ENCODE assay signal across 1 cellular context in the genomic region with DNA sequence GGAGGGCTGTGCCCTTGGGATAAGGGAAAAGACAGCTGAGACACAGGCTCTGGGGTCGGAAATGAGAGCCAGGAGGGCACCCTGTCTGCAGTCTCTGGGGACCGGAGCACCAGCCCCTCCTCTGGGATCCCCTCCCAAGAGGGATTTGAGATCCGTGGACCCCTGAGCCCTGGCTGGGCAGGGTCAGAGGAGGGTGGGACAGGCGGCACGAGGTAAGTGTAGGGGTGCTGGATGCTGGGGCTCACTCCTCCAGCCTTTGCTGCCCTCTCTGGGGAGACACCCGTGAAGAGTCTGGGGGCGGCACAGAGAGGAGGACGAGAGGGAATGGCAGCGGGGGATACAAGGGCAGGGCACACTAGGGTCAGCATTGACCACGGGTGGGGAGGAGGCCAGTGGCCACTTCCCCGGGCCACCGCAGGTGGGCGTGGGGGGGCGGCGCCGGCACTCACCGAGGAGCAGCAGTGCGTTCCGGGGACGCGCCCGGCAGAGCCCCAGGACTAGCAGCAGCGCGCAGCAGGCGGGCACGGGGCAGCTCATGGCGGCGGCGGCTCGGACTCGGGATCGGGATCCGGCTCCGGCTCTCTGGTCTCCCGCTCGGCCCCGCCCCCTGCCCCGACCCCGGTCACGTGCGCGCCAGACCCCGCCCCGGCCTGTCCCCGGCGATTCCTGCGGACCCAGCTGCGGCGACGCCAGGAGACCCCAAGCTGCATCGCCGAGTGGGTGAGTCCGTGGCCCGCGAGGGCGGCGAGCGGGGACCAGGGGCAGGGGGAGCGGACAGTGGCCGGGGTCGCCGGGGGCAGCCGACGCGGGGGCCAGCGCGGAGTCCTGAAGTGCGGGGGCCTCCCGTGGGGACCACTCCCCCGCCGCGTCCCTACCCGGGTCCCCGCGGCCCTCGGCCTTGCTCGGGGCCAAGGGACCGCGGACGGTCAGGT.
TF ChIP-seq lines count a peak whose summit lies in the region.

A gene (minus strand): TSS at position 557 of the 932 bp plus-strand sequence. CDS start 20 bp downstream, at position 537.
A gene (plus strand): TSS at position 651 of the 932 bp plus-strand sequence. CDS start 1,134 bp downstream, outside the sequence.

TF ChIP-seq in HepG2, 621 proteins besides CTCF, POLR2A, EP300 and RAD21 (continued from another document and continues in another):
- TF ChIP-seq FOXP1 (IDR thresholded peaks at IDR 0.05) = no peak
- no peak for TF ChIP-seq FOXP1 (CRISPR knock-in tag; IDR thresholded peaks at IDR 0.05)
- TF ChIP-seq, protein P1, sequence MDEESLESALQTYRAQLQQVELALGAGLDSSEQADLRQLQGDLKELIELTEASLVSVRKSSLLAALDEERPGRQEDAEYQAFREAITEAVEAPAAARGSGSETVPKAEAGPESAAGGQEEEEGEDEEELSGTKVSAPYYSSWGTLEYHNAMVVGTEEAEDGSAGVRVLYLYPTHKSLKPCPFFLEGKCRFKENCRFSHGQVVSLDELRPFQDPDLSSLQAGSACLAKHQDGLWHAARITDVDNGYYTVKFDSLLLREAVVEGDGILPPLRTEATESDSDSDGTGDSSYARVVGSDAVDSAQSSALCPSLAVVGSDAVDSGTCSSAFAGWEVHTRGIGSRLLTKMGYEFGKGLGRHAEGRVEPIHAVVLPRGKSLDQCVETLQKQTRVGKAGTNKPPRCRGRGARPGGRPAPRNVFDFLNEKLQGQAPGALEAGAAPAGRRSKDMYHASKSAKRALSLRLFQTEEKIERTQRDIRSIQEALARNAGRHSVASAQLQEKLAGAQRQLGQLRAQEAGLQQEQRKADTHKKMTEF (CRISPR knock-in tag; IDR thresholded peaks at IDR 0.05) = peak; percentile 42; the same call in 1 of the 2 replicates
- TF ChIP-seq ZNF570 (CRISPR knock-in tag; IDR thresholded peaks at IDR 0.05; ENCODE audit: borderline replicate concordance) = no peak
- no peak for TF ChIP-seq THYN1 (CRISPR knock-in tag; IDR thresholded peaks at IDR 0.05; ENCODE audit: borderline replicate concordance, low read depth)
- TF ChIP-seq EZH2 (conservative IDR thresholded peaks at IDR 0.05; ENCODE audit: low read depth, low read length) = no peak
- TF ChIP-seq FOSL2 (CRISPR knock-in tag; IDR thresholded peaks at IDR 0.05) = no peak
- TF ChIP-seq HDAC1 (CRISPR knock-in tag; IDR thresholded peaks at IDR 0.05) = peak; percentile 35; the same call in 1 of the 2 replicates
- peak; percentile 60 for TF ChIP-seq HES4 (CRISPR knock-in tag; IDR thresholded peaks at IDR 0.05; ENCODE audit: borderline replicate concordance)
- TF ChIP-seq ZSCAN12 (CRISPR knock-in tag; IDR thresholded peaks at IDR 0.05) = no peak
- TF ChIP-seq SNAPC2 (CRISPR knock-in tag; IDR thresholded peaks at IDR 0.05) = no peak
- TF ChIP-seq SOX13 (IDR thresholded peaks at IDR 0.05) = no peak
- TF ChIP-seq SOX13 (CRISPR knock-in tag; conservative IDR thresholded peaks at IDR 0.05 in 1 of 2, IDR thresholded peaks at IDR 0.05 in 1 of 2) = peak in 1 of 2 experiments; percentile 10; a peak in 1 of 4 replicates
- TF ChIP-seq, protein P2, sequence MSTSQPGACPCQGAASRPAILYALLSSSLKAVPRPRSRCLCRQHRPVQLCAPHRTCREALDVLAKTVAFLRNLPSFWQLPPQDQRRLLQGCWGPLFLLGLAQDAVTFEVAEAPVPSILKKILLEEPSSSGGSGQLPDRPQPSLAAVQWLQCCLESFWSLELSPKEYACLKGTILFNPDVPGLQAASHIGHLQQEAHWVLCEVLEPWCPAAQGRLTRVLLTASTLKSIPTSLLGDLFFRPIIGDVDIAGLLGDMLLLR (CRISPR knock-in tag; IDR thresholded peaks at IDR 0.05) = peak; percentile 57; the same call in 1 of the 2 replicates
- TF ChIP-seq ZSCAN9 (CRISPR knock-in tag; IDR thresholded peaks at IDR 0.05; ENCODE audit: borderline replicate concordance) = no peak
- no peak for TF ChIP-seq ZKSCAN5 (CRISPR knock-in tag; IDR thresholded peaks at IDR 0.05)
- TF ChIP-seq FLYWCH1 (CRISPR knock-in tag; IDR thresholded peaks at IDR 0.05) = no peak
- TF ChIP-seq TCF7L2 (IDR thresholded peaks at IDR 0.05; ENCODE audit: low read depth, low read length) = no peak
- TF ChIP-seq ZNF607 (CRISPR knock-in tag; IDR thresholded peaks at IDR 0.05; ENCODE audit: borderline replicate concordance) = 0 out of 2 replicates have a peak, but pooled peaks have one; percentile 21
- TF ChIP-seq NONO (IDR thresholded peaks at IDR 0.05) = no peak
- peak; percentile 60; the same call in 1 of the 2 replicates for TF ChIP-seq NONO (CRISPR knock-in tag; conservative IDR thresholded peaks at IDR 0.05)
- TF ChIP-seq ATF7 (IDR thresholded peaks at IDR 0.05) = no peak
- TF ChIP-seq ATF7 (CRISPR knock-in tag; IDR thresholded peaks at IDR 0.05) = peak; percentile 49
- peak; percentile 84; the same call in 1 of the 2 replicates for TF ChIP-seq RARG (CRISPR knock-in tag; IDR thresholded peaks at IDR 0.05; ENCODE audit: low read depth)
- TF ChIP-seq, protein P3, sequence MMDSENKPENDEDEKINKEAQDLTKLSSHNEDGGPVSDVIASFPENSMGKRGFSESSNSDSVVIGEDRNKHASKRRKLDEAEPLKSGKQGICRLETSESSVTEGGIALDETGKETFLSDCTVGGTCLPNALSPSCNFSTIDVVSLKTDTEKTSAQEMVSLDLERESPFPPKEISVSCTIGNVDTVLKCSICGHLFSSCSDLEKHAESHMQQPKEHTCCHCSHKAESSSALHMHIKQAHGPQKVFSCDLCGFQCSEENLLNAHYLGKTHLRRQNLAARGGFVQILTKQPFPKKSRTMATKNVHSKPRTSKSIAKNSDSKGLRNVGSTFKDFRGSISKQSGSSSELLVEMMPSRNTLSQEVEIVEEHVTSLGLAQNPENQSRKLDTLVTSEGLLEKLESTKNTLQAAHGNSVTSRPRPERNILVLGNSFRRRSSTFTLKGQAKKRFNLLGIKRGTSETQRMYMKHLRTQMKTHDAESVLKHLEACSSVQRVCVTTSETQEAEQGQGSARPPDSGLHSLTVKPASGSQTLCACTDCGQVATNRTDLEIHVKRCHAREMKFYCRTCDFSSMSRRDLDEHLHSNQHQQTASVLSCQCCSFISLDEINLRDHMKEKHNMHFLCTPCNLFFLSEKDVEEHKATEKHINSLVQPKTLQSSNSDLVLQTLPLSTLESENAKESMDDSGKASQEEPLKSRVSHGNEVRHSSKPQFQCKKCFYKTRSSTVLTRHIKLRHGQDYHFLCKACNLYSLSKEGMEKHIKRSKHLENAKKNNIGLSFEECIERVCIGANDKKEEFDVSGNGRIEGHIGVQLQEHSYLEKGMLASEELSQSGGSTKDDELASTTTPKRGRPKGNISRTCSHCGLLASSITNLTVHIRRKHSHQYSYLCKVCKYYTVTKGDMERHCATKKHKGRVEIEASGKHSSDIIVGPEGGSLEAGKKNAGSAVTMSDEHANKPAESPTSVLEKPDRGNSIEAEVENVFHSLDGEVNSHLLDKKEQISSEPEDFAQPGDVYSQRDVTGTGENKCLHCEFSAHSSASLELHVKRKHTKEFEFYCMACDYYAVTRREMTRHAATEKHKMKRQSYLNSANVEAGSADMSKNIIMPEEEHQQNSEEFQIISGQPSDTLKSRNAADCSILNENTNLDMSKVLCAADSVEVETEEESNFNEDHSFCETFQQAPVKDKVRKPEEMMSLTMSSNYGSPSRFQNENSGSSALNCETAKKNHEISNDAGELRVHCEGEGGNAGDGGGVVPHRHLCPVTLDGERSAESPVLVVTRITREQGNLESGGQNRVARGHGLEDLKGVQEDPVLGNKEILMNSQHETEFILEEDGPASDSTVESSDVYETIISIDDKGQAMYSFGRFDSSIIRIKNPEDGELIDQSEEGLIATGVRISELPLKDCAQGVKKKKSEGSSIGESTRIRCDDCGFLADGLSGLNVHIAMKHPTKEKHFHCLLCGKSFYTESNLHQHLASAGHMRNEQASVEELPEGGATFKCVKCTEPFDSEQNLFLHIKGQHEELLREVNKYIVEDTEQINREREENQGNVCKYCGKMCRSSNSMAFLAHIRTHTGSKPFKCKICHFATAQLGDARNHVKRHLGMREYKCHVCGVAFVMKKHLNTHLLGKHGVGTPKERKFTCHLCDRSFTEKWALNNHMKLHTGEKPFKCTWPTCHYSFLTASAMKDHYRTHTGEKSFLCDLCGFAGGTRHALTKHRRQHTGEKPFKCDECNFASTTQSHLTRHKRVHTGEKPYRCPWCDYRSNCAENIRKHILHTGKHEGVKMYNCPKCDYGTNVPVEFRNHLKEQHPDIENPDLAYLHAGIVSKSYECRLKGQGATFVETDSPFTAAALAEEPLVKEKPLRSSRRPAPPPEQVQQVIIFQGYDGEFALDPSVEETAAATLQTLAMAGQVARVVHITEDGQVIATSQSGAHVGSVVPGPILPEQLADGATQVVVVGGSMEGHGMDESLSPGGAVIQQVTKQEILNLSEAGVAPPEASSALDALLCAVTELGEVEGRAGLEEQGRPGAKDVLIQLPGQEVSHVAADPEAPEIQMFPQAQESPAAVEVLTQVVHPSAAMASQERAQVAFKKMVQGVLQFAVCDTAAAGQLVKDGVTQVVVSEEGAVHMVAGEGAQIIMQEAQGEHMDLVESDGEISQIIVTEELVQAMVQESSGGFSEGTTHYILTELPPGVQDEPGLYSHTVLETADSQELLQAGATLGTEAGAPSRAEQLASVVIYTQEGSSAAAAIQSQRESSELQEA (CRISPR knock-in tag; IDR thresholded peaks at IDR 0.05; ENCODE audit: not compliant biosample characterization) = no peak
- TF ChIP-seq NCOA1 (CRISPR knock-in tag; IDR thresholded peaks at IDR 0.05) = no peak
- peak; percentile 52 for TF ChIP-seq PHF20 (CRISPR knock-in tag; IDR thresholded peaks at IDR 0.05)
- TF ChIP-seq ARHGAP35 (CRISPR knock-in tag; IDR thresholded peaks at IDR 0.05; ENCODE audit: borderline replicate concordance) = peak; percentile 95; the same call in 1 of the 2 replicates
- no peak for TF ChIP-seq ZBTB3 (CRISPR knock-in tag; IDR thresholded peaks at IDR 0.05; ENCODE audit: borderline replicate concordance, low read depth)
- peak; percentile 78 for TF ChIP-seq PHF8 (CRISPR knock-in tag; IDR thresholded peaks at IDR 0.05)
- TF ChIP-seq, protein P4, sequence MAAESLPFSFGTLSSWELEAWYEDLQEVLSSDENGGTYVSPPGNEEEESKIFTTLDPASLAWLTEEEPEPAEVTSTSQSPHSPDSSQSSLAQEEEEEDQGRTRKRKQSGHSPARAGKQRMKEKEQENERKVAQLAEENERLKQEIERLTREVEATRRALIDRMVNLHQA (CRISPR knock-in tag; IDR thresholded peaks at IDR 0.05) = no peak
- TF ChIP-seq, protein P5, sequence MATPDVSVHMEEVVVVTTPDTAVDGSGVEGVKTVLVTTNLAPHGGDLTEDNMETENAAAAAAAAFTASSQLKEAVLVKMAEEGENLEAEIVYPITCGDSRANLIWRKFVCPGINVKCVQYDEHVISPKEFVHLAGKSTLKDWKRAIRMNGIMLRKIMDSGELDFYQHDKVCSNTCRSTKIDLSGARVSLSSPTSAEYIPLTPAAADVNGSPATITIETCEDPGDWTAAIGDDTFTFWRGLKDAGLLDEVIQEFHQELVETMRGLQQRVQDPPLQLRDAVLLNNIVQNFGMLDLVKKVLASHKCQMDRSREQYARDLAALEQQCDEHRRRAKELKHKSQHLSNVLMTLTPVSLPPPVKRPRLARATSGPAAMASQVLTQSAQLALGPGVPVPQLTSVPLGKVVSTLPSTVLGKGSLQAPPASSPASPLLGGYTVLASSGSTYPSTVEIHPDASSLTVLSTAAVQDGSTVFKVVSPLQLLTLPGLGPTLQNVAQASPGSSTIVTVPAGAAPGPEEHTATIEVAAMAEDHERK (CRISPR knock-in tag; IDR thresholded peaks at IDR 0.05; ENCODE audit: low read depth) = no peak
- peak; percentile 76; the same call in 1 of the 2 replicates for TF ChIP-seq ZNF333 (CRISPR knock-in tag; IDR thresholded peaks at IDR 0.05; ENCODE audit: borderline replicate concordance)
- TF ChIP-seq, protein P6, sequence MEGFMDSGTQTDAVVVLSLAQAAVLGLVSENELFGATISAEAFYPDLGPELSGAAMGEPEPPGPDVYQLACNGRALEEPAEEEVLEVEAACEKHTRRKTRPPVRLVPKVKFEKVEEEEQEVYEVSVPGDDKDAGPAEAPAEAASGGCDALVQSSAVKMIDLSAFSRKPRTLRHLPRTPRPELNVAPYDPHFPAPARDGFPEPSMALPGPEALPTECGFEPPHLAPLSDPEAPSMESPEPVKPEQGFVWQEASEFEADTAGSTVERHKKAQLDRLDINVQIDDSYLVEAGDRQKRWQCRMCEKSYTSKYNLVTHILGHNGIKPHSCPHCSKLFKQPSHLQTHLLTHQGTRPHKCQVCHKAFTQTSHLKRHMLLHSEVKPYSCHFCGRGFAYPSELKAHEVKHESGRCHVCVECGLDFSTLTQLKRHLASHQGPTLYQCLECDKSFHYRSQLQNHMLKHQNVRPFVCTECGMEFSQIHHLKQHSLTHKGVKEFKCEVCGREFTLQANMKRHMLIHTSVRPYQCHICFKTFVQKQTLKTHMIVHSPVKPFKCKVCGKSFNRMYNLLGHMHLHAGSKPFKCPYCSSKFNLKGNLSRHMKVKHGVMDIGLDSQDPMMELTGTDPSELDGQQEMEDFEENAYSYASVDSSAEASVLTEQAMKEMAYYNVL (CRISPR knock-in tag; IDR thresholded peaks at IDR 0.05; ENCODE audit: borderline replicate concordance) = no peak
- TF ChIP-seq ZMYM4 (CRISPR knock-in tag; IDR thresholded peaks at IDR 0.05) = no peak
- peak; percentile 70; the same call in 1 of the 2 replicates for TF ChIP-seq ZSCAN31 (CRISPR knock-in tag; IDR thresholded peaks at IDR 0.05; ENCODE audit: low read depth)
- no peak; the same call in 1 of the 2 replicates for TF ChIP-seq ZNF337 (CRISPR knock-in tag; IDR thresholded peaks at IDR 0.05; ENCODE audit: borderline replicate concordance, low read depth)
- no peak; the same call in 1 of the 2 replicates for TF ChIP-seq HNF4G (IDR thresholded peaks at IDR 0.05; ENCODE audit: borderline replicate concordance, low read depth, low read length)
- no peak for TF ChIP-seq HNF4G (CRISPR knock-in tag; IDR thresholded peaks at IDR 0.05; ENCODE audit: borderline replicate concordance, low read depth)
- TF ChIP-seq, protein P7, sequence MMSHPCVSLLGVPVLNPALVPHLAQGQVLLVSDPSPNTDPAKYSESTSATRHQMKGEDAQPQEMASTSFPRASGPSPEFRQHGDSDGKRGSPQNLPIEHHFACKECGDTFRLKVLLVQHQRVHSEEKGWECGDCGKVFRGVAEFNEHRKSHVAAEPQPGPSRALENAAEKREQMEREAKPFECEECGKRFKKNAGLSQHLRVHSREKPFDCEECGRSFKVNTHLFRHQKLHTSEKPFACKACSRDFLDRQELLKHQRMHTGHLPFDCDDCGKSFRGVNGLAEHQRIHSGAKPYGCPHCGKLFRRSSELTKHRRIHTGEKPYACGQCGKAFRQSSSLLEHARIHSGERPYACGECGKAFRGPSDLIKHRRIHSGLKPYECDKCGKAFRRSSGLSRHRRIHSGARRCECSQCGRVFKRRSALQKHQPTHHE (CRISPR knock-in tag; IDR thresholded peaks at IDR 0.05; ENCODE audit: borderline replicate concordance) = no peak; the same call in 1 of the 2 replicates
- TF ChIP-seq EHMT2 (IDR thresholded peaks at IDR 0.05; ENCODE audit: borderline replicate concordance, low read depth, low read length) = no peak
- TF ChIP-seq, protein P8, sequence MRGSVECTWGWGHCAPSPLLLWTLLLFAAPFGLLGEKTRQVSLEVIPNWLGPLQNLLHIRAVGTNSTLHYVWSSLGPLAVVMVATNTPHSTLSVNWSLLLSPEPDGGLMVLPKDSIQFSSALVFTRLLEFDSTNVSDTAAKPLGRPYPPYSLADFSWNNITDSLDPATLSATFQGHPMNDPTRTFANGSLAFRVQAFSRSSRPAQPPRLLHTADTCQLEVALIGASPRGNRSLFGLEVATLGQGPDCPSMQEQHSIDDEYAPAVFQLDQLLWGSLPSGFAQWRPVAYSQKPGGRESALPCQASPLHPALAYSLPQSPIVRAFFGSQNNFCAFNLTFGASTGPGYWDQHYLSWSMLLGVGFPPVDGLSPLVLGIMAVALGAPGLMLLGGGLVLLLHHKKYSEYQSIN (CRISPR knock-in tag; IDR thresholded peaks at IDR 0.05; ENCODE audit: borderline replicate concordance) = no peak
- TF ChIP-seq HCFC1 (IDR thresholded peaks at IDR 0.05; ENCODE audit: low read depth, low read length) = no peak
- TF ChIP-seq SAP130 (CRISPR knock-in tag; IDR thresholded peaks at IDR 0.05; ENCODE audit: low read depth) = peak; percentile 83; the same call in 1 of the 2 replicates
- TF ChIP-seq PHF21A (CRISPR knock-in tag; IDR thresholded peaks at IDR 0.05) = no peak
